1 cellular context compared by ENCODE assay signal in the genomic region with DNA sequence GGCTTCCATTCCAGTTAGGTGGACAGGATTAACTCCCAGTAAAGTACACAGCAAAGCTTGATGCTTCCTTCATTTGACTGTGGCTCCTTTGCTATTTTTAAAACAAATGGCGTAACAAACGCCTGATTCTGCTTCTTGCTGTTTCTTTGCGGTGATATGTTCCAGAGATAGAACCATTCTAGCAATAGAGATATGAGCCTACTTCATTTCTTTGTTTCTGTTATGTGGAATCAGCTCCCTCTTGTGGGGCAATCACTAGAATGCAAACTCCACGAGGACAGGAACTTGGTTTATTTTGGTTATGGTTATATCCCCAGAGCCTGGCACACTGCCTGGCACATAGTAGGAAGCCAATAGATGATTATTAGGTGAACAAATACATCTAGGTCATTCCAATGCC.
TF ChIP-seq lines count a peak whose summit lies in the region.

No MANE protein-coding gene starts in this region.

TF ChIP-seq in HCT116, 20 proteins besides CTCF, POLR2A, EP300 and RAD21 (continued from another document):
- TF ChIP-seq, protein P1, sequence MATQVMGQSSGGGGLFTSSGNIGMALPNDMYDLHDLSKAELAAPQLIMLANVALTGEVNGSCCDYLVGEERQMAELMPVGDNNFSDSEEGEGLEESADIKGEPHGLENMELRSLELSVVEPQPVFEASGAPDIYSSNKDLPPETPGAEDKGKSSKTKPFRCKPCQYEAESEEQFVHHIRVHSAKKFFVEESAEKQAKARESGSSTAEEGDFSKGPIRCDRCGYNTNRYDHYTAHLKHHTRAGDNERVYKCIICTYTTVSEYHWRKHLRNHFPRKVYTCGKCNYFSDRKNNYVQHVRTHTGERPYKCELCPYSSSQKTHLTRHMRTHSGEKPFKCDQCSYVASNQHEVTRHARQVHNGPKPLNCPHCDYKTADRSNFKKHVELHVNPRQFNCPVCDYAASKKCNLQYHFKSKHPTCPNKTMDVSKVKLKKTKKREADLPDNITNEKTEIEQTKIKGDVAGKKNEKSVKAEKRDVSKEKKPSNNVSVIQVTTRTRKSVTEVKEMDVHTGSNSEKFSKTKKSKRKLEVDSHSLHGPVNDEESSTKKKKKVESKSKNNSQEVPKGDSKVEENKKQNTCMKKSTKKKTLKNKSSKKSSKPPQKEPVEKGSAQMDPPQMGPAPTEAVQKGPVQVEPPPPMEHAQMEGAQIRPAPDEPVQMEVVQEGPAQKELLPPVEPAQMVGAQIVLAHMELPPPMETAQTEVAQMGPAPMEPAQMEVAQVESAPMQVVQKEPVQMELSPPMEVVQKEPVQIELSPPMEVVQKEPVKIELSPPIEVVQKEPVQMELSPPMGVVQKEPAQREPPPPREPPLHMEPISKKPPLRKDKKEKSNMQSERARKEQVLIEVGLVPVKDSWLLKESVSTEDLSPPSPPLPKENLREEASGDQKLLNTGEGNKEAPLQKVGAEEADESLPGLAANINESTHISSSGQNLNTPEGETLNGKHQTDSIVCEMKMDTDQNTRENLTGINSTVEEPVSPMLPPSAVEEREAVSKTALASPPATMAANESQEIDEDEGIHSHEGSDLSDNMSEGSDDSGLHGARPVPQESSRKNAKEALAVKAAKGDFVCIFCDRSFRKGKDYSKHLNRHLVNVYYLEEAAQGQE (IDR thresholded peaks at IDR 0.05; ENCODE audit: low read depth), result no peak
- TF ChIP-seq, protein P2, sequence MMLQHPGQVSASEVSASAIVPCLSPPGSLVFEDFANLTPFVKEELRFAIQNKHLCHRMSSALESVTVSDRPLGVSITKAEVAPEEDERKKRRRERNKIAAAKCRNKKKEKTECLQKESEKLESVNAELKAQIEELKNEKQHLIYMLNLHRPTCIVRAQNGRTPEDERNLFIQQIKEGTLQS (IDR thresholded peaks at IDR 0.05), result no peak
- no peak for TF ChIP-seq CEBPB (IDR thresholded peaks at IDR 0.05; ENCODE audit: low read depth)
- TF ChIP-seq SIN3A (IDR thresholded peaks at IDR 0.05; ENCODE audit: low read depth), result no peak
- no peak for TF ChIP-seq SP1 (IDR thresholded peaks at IDR 0.05; ENCODE audit: low read depth)
- no peak for TF ChIP-seq POLR2AphosphoS5 (IDR thresholded peaks at IDR 0.05; ENCODE audit: low read depth, low read length)
